ENCODE assay signal across 1 cellular context in genomic region chr17:59754547-59754946, GRCh38.
TF ChIP-seq lines count a peak whose summit lies in the region.

No MANE protein-coding gene starts in this region.

TF ChIP-seq in HepG2, 621 proteins besides CTCF, POLR2A, EP300 and RAD21 (continued from another document):
- no peak for TF ChIP-seq DDIT3 (CRISPR knock-in tag; IDR thresholded peaks at IDR 0.05)
- TF ChIP-seq, protein P1, sequence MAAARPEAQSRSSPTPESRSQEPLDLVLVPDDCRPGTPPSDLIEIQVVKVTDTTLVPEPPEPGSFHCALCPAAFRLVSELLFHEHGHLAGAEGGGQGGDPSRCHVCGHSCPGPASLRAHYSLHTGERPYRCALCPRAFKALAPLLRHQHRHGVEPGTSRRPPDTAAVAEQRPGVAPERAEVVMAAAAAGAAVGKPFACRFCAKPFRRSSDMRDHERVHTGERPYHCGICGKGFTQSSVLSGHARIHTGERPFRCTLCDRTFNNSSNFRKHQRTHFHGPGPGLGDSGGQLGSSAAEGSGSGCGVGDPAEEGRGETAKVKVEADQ (CRISPR knock-in tag; IDR thresholded peaks at IDR 0.05; ENCODE audit: borderline replicate concordance): no peak
